In the genomic region with DNA sequence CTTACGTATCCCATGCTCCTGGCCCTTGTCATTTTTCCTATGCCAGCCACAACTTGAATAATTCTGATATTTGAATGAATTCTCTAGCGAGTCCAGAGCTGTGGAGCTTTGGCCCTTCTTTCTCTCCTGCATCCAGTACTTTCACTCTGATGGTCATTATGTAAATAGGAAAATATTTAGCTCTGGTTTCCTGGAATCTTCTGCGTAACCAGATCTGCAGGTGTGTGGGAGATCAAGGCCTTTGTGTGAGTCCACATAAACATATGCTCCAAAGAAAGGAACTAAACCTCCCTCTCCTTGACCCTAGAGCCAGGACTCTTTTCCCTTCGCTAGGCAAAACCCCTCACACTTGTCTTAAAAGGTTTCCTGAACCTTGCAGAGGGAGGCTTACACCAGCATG, we compare ENCODE assay signal across 19 cellular contexts.
DNase-seq lines count a peak whose midpoint lies in the region; ATAC-seq, FAIRE-seq and TF ChIP-seq lines count a peak whose summit lies in the region.
"Had no signal": no experiment of that assay in that cellular context is flagged by ENCODE, and none has a peak within 500 bp of the region (broad histone marks: within the 10 kb centered on the region; RNA-seq: fewer than 3 reads in every experiment).

No MANE protein-coding gene starts in this region.

- no peaks in the 10 kb centered on the region for H3K4me1 Mint-ChIP-seq in activated T-helper 17 cell treated with anti-CD3 and anti-CD28 coated beads, Interleukin-2, amount 50 U/mL, for 72 hours

- dilution Hi-C loops in IMR-90 (cut with HindIII; ENCODE audit: low sequenced_read_pairs, unreplicated experiment) = no loop called here

- no CpG with 5 or more reads among the region's 4 CpGs for WGBS in IMR-90 (ENCODE audit: extremely low coverage in 2 of 2, insufficient read length in 1 of 2), 2 experiments
- 21% methylated on average over 4 of the region's 4 CpGs for WGBS in K562 (ENCODE audit: insufficient coverage, low coverage, missing lambda C conversion rate)

- H2AK5ac ChIP-seq in IMR-90 (ENCODE audit: low read depth, low read length) = no peak overlapping the region

- H3K79me2 ChIP-seq in K562 (ENCODE audit: control insufficient read depth, insufficient read depth, low read length) = no peaks in the 10 kb centered on the region

- H3K9ac ChIP-seq in IMR-90 (ENCODE audit: low read depth, low read length) (no peak overlapping the region), K562 (ENCODE audit: insufficient read depth in 1 of 2, low read depth in 2 of 2, low read length in 2 of 2) (no peak overlapping the region)
- H3K9ac ChIP-seq: KMS-11 had no signal

- no peak overlapping the region for H3K23ac ChIP-seq in IMR-90 (ENCODE audit: low read depth, low read length)

- no peak overlapping the region for H3K56ac ChIP-seq in IMR-90 (ENCODE audit: extremely low read depth, insufficient read depth, low read length)

- H3K4me2 ChIP-seq in IMR-90 (ENCODE audit: low read depth, low read length) (no peak overlapping the region), K562 (ENCODE audit: insufficient read depth, low read length) (no peak overlapping the region)
- H3K4me2 ChIP-seq: KMS-11, PC-9 had no signal

- H4K91ac ChIP-seq in IMR-90 (ENCODE audit: insufficient read depth, low read depth, low read length) = peak overlapping the region; percentile 14; the same call in 1 of the 2 replicates

- H2AK9ac ChIP-seq in IMR-90 (replicated peaks; ENCODE audit: low read depth, low read length, poor library complexity) = no peak overlapping the region

- no peak overlapping the region for H3K27ac Mint-ChIP-seq in activated T-helper 17 cell treated with anti-CD3 and anti-CD28 coated beads, Interleukin-2, amount 50 U/mL, for 72 hours

- no peak overlapping the region; the same call in 1 of the 2 replicates for H2BK20ac ChIP-seq in IMR-90 (ENCODE audit: low read depth, low read length)

- CTCF ChIA-PET in IMR-90 (lab: Yijun Ruan, JAX) (interaction anchor here (0.9 to 1.6 kb wide), 2 partner anchors 44 to 49 kb away, joined by 3 to 4 read pairs; no protein-coding TSS in a partner anchor), K562 (lab: Yijun Ruan, JAX; ENCODE audit: low intra/inter-chr PET ratio) (no interaction called here)

- no peaks in the 10 kb centered on the region for H3K79me1 ChIP-seq in IMR-90 (ENCODE audit: low read depth in 1 of 2, low read length in 2 of 2)

- H3K4me3 ChIP-seq in IMR-90 (ENCODE audit: insufficient read depth, low read depth, low read length) = no peak overlapping the region
- no peak overlapping the region for H3K4me3 ChIP-seq in K562
- H3K4me3 ChIP-seq: PC-9, SJSA1 had no signal

- H3K36me3 ChIP-seq in IMR-90 (ENCODE audit: control insufficient read depth, insufficient read depth, low read length) (no peaks in the 10 kb centered on the region), K562 (ENCODE audit: control insufficient read depth, insufficient read depth, low read length) (no peaks in the 10 kb centered on the region)
- H3K36me3 ChIP-seq: SJSA1 had no signal

- H4K8ac ChIP-seq in IMR-90 (ENCODE audit: low read depth in 2 of 2, low read length in 2 of 2) = 0 out of 4 replicates have a peak overlapping the region, but pooled peaks of 1 of the 2 experiments have one; percentile 1

- no peaks in the 10 kb centered on the region for H3K27me3 ChIP-seq in IMR-90 (ENCODE audit: control insufficient read depth, insufficient read depth, low read length)
- H3K27me3 ChIP-seq in K562 (ENCODE audit: control insufficient read depth in 2 of 2, insufficient read depth in 2 of 2, low read length in 2 of 2) = no peaks in the 10 kb centered on the region; a peak in 2 of 5 replicates
- H3K27me3 ChIP-seq: SJSA1 had no signal

- intact Hi-C loops in IMR-90 (cut with micrococcal nuclease) (no loop called here), K562 (cut with micrococcal nuclease) (no loop called here)

- DNase-seq in NCI-H146 (lab: John Stamatoyannopoulos, UW) = peak; percentile 0
- no peak for DNase-seq in NCI-H146 treated with DMSO at 0.1 percent for 48 hours (lab: John Stamatoyannopoulos, UW; ENCODE audit: unreplicated experiment)
- no peak for DNase-seq in IMR-90
- no peak for DNase-seq in K562 (ENCODE audit: extremely low read depth in 1 of 4, low spot score in 3 of 4)
- DNase-seq in renal cortical epithelial cell (ENCODE audit: low read depth) = peak; percentile 13
- DNase-seq in activated naive CD4-positive, alpha-beta T cell treated with Interleukin-2 at 50 U/mL for 16 hours = no peak
- DNase-seq in foreskin melanocyte = no peak
- DNase-seq: 8988T, COR-L47, DMS 273 treated with DMSO at 0.1 percent for 48 hours, NCI-H187 treated with DMSO at 0.1 percent for 48 hours, NCI-H446, NCI-H82, PC-9 had no signal

- in situ Hi-C loops in IMR-90 (cut with MboI; ENCODE audit: low sequenced_read_pairs) (no loop called here), K562 (cut with MboI) (no loop called here)

- TF ChIP-seq POLR2A in IMR-90 (IDR thresholded peaks at IDR 0.05; ENCODE audit: low read depth, low read length) (no peak), K562 (conservative IDR thresholded peaks at IDR 0.05) (no peak)

- H3K9me3 ChIP-seq in IMR-90 (ENCODE audit: control insufficient read depth, insufficient read depth, low read length) (no peaks in the 10 kb centered on the region), K562 (replicated peaks; ENCODE audit: control insufficient read depth, insufficient read depth, low read depth, low read length) (no peaks in the 10 kb centered on the region)
- H3K9me3 ChIP-seq: SJSA1 had no signal

- H3K27ac ChIP-seq in IMR-90 (ENCODE audit: insufficient read depth, low read length) = no peak overlapping the region
- H3K27ac ChIP-seq in K562 (ENCODE audit: extremely low read depth, low read depth, low read length) = no peak overlapping the region
- H3K27ac ChIP-seq: PC-9, SJSA1 had no signal

- peaks cover 3% of the 10 kb centered on the region for H3K9me3 Mint-ChIP-seq in activated T-helper 17 cell treated with anti-CD3 and anti-CD28 coated beads, Interleukin-2, amount 50 U/mL, for 72 hours

- TF ChIP-seq RAD21 in IMR-90 (IDR thresholded peaks at IDR 0.05; ENCODE audit: low read length) (no peak), K562 (CRISPR knock-in tag; conservative IDR thresholded peaks at IDR 0.05 in 1 of 2, IDR thresholded peaks at IDR 0.05 in 1 of 2) (no peak)

- no peak overlapping the region for H3K14ac ChIP-seq in IMR-90 (replicated peaks; ENCODE audit: low read depth, low read length)

- POLR2A ChIA-PET in IMR-90 (lab: Charles Lee; ENCODE audit: unreplicated experiment) (no interaction called here), K562 (lab: Yijun Ruan, JAX) (interaction anchor here (0.9 kb wide), 1 partner anchor 25 kb away, joined by 3 read pairs; no protein-coding TSS in a partner anchor)

- H3K36me3 Mint-ChIP-seq in activated T-helper 17 cell treated with anti-CD3 and anti-CD28 coated beads, Interleukin-2, amount 50 U/mL, for 72 hours (ENCODE audit: low read depth) = no peaks in the 10 kb centered on the region

- H2BK15ac ChIP-seq in IMR-90 (ENCODE audit: low read depth, low read length) = peak overlapping the region; percentile 61; the same call in 1 of the 3 replicates

- H3K4me1 ChIP-seq in IMR-90 (ENCODE audit: control insufficient read depth, insufficient read depth, low read length) (peaks cover 2% of the 10 kb centered on the region; the same call in 1 of the 2 replicates), K562 (replicated peaks in 1 of 2; ENCODE audit: control insufficient read depth in 2 of 2, insufficient read depth in 2 of 2, low read length in 2 of 2) (no peaks in the 10 kb centered on the region)
- H3K4me1 ChIP-seq: SJSA1 had no signal

- H4K5ac ChIP-seq in IMR-90 (ENCODE audit: low read depth, low read length) = no peak overlapping the region

- H3K4me3 Mint-ChIP-seq in activated T-helper 17 cell treated with anti-CD3 and anti-CD28 coated beads, Interleukin-2, amount 50 U/mL, for 72 hours = no peak overlapping the region

- no peak for TF ChIP-seq EP300 in K562 (IDR thresholded peaks at IDR 0.05; ENCODE audit: low read length)

- no peak overlapping the region for H2BK5ac ChIP-seq in IMR-90 (ENCODE audit: low read depth, low read length, poor library complexity, severe bottlenecking)

- peak overlapping the region; percentile 1; the same call in 1 of the 2 replicates for H3K18ac ChIP-seq in IMR-90 (ENCODE audit: low read depth, low read length)

- H3K9me1 ChIP-seq in IMR-90 (ENCODE audit: insufficient read depth, low read length) = no peaks in the 10 kb centered on the region
- H3K9me1 ChIP-seq in K562 (ENCODE audit: control insufficient read depth, insufficient read depth, low read length) = no peaks in the 10 kb centered on the region

- H2AFZ ChIP-seq in IMR-90 (replicated peaks; ENCODE audit: low read length, poor library complexity) = peak overlapping the region; percentile 27
- H2AFZ ChIP-seq in K562 (ENCODE audit: low read depth, low read length) = peak overlapping the region; percentile 44; the same call in 1 of the 2 replicates
- H2AFZ ChIP-seq: PC-9 had no signal

- peak overlapping the region; percentile 12; the same call in 1 of the 2 replicates for H3K4ac ChIP-seq in IMR-90 (ENCODE audit: low read depth, low read length)

- BruUV-seq in IMR-90 (replicated peaks; lab: Mats Ljungman, UMichigan) (no TSS peak), K562 (replicated peaks; lab: Mats Ljungman, UMichigan) (no TSS peak)

- ATAC-seq in IMR-90 (ENCODE audit: low read depth) (no peak), K562 (no peak)
- no peak for ATAC-seq in activated T-helper 17 cell treated with anti-CD3 and anti-CD28 coated beads, Interleukin-2, amount 50 U/mL, for 72 hours (replicated peaks)

- H2BK120ac ChIP-seq in IMR-90 (ENCODE audit: low read depth, low read length) = no peak overlapping the region

- peaks cover 22% of the 10 kb centered on the region for H3K27me3 Mint-ChIP-seq in activated T-helper 17 cell treated with anti-CD3 and anti-CD28 coated beads, Interleukin-2, amount 50 U/mL, for 72 hours

- TF ChIP-seq CTCF in IMR-90 (conservative IDR thresholded peaks at IDR 0.05; ENCODE audit: low read depth, low read length) = no peak
- no peak for TF ChIP-seq CTCF in K562 (IDR thresholded peaks at IDR 0.05 in 2 of 3, conservative IDR thresholded peaks at IDR 0.05 in 1 of 3; ENCODE audit: insufficient read depth in 2 of 3, low read depth in 1 of 3, low read length in 3 of 3)

- H4K20me1 ChIP-seq in IMR-90 (ENCODE audit: insufficient read depth, low read length) (no peaks in the 10 kb centered on the region), K562 (replicated peaks; ENCODE audit: control insufficient read depth, insufficient read depth, low read length) (no peaks in the 10 kb centered on the region)

- no peak for FAIRE-seq in K562 (lab: Jason Lieb, UNC)
- FAIRE-seq: GM18507, H1 had no signal

TF ChIP-seq in IMR-90, 13 proteins besides CTCF, POLR2A, EP300 and RAD21 (continues in another document):
- TF ChIP-seq BHLHE40 (IDR thresholded peaks at IDR 0.05; ENCODE audit: low read depth, low read length) = no peak

Comparison
In these comparisons a context has a peak if more than half of its experiments do, and no peak if none do; other contexts are left out.
1. DNase-seq: peak in NCI-H146 (single experiment) and renal cortical epithelial cell (single experiment); none in NCI-H146 treated with DMSO at 0.1 percent for 48 hours (single experiment), IMR-90 (single experiment), K562 (0 of 4), activated naive CD4-positive, alpha-beta T cell treated with Interleukin-2 at 50 U/mL for 16 hours (single experiment) and foreskin melanocyte (single experiment).